Comparison of ENCODE assay signal across 11 cellular contexts in genomic region chr1:12148160-12148957, GRCh38. TPM values are rescaled to one million over a fixed set of nuclear protein-coding genes. Genes with fewer than 3 reads are reported as not detected.
A peak's percentile ranks its signal among the peaks of the same experiment; 100 is the strongest.
DNase-seq lines count a peak whose midpoint lies in the region; ATAC-seq and TF ChIP-seq lines count a peak whose summit lies in the region.
"Had no signal": no experiment of that assay in that cellular context is flagged by ENCODE, and none has a peak within 500 bp of the region (broad histone marks: within the 10 kb centered on the region; RNA-seq: fewer than 3 reads in every experiment).

No MANE protein-coding gene starts in this region.

- peak overlapping the region; percentile 33 to 84 (median 69) for H3K27ac ChIP-seq in esophagus squamous epithelium
- no peak overlapping the region for H3K27ac ChIP-seq in GM23338 (ENCODE audit: low read depth)
- H3K27ac ChIP-seq: 22Rv1, VCaP had no signal

- no peaks in the 10 kb centered on the region for H3K27me3 Mint-ChIP-seq in T-helper 1 cell treated with Interleukin-12 subunit alpha and Interleukin-12 subunit beta and Interleukin-4 antibody, amounts not matched to agents 30 μg/mL and 1 μg/mL, for 36 hours (ENCODE audit: low read depth)
- H3K27me3 Mint-ChIP-seq in GM23338 (ENCODE audit: insufficient read depth, low read depth, poor library complexity): peaks cover 5% of the 10 kb centered on the region

- no peaks in the 10 kb centered on the region for H3K9me2 ChIP-seq in GM23338 (ENCODE audit: insufficient read depth)

- DNase-seq in T-helper 1 cell (no peak), SW480 (ENCODE audit: low spot score) (peak; percentile 95), esophagus squamous epithelium (lab: John Stamatoyannopoulos, UW) (no peak), NCI-H1694 (lab: John Stamatoyannopoulos, UW) (no peak), GM23338 (ENCODE audit: low spot score) (no peak), NCI-H82 treated with DMSO at 0.1 percent for 48 hours (lab: John Stamatoyannopoulos, UW; ENCODE audit: unreplicated experiment) (no peak)
- DNase-seq in stimulated activated effector memory CD8-positive, alpha-beta T cell treated with anti-CD3 and anti-CD28 coated beads, Interleukin-12 subunit alpha, Interleukin-12 subunit beta, amount 100 ng/mL, for 72 hours (ENCODE audit: low spot score in 2 of 2): no peak
- DNase-seq: NCI-H2227 treated with DMSO at 0.1 percent for 48 hours had no signal

- H3K9me3 ChIP-seq in esophagus squamous epithelium: no peaks in the 10 kb centered on the region

- H3K27me3 ChIP-seq in esophagus squamous epithelium (peaks cover 0 to 30% (median 0%) of the 10 kb centered on the region in 4 donors), GM23338 (ENCODE audit: insufficient read depth) (no peaks in the 10 kb centered on the region)

- H3K4me2 ChIP-seq in GM23338: no peak overlapping the region

- ATAC-seq in stimulated activated effector memory CD8-positive, alpha-beta T cell treated with anti-CD3 and anti-CD28 coated beads, Interleukin-12 subunit alpha, Interleukin-12 subunit beta, amount 100 ng/mL, for 72 hours: no peak
- ATAC-seq in GM23338: no peak

- TF ChIP-seq CTCF in esophagus squamous epithelium (IDR thresholded peaks at IDR 0.05): no peak
- no peak for TF ChIP-seq CTCF in GM23338 (conservative IDR thresholded peaks at IDR 0.05; ENCODE audit: low read depth in 2 of 2)

- peaks cover 6 to 86% (median 36%) of the 10 kb centered on the region in 3 donors for H3K4me1 ChIP-seq in esophagus squamous epithelium
- no peaks in the 10 kb centered on the region for H3K4me1 ChIP-seq in GM23338 (ENCODE audit: insufficient read depth)

- intact Hi-C loops in esophagus squamous epithelium (cut with DNase I): no loop called here

- peak overlapping the region; percentile 57 for H3K4me3 Mint-ChIP-seq in T-helper 1 cell treated with Interleukin-12 subunit alpha and Interleukin-12 subunit beta and Interleukin-4 antibody, amounts not matched to agents 30 μg/mL and 1 μg/mL, for 36 hours
- H3K4me3 Mint-ChIP-seq in stimulated activated effector memory CD8-positive, alpha-beta T cell treated with anti-CD3 and anti-CD28 coated beads, Interleukin-12 subunit alpha, Interleukin-12 subunit beta, amount 100 ng/mL, for 72 hours: peak overlapping the region; percentile 64
- no peak overlapping the region for H3K4me3 Mint-ChIP-seq in GM23338

- no peaks in the 10 kb centered on the region for H3K79me2 ChIP-seq in GM23338 (replicated peaks; ENCODE audit: insufficient read depth)

- H3F3A ChIP-seq in GM23338 (replicated peaks; ENCODE audit: low read depth): 0 out of 2 replicates have a peak, but pooled peaks cover 10% of the 10 kb centered on the region

- peaks cover 85% of the 10 kb centered on the region for H3K4me1 Mint-ChIP-seq in T-helper 1 cell treated with Interleukin-12 subunit alpha and Interleukin-12 subunit beta and Interleukin-4 antibody, amounts not matched to agents 30 μg/mL and 1 μg/mL, for 36 hours (ENCODE audit: low read depth)
- H3K4me1 Mint-ChIP-seq in stimulated activated effector memory CD8-positive, alpha-beta T cell treated with anti-CD3 and anti-CD28 coated beads, Interleukin-12 subunit alpha, Interleukin-12 subunit beta, amount 100 ng/mL, for 72 hours: peaks cover 85% of the 10 kb centered on the region
- H3K4me1 Mint-ChIP-seq in GM23338: peaks cover 8% of the 10 kb centered on the region; the same call in 2 of the 3 replicates

- H2AFZ ChIP-seq in GM23338: no peak overlapping the region

- WGBS in esophagus squamous epithelium, 2 donors: 58% methylated on average over 6 to 7 of the region's 8 CpGs

- H3K4me3 ChIP-seq in esophagus squamous epithelium: no peak overlapping the region
- H3K4me3 ChIP-seq in GM23338: no peak overlapping the region

- H3K36me3 ChIP-seq in esophagus squamous epithelium (no peaks in the 10 kb centered on the region), GM23338 (ENCODE audit: insufficient read depth) (no peaks in the 10 kb centered on the region; the same call in 1 of the 2 replicates)

- H3K36me3 Mint-ChIP-seq in T-helper 1 cell treated with Interleukin-12 subunit alpha and Interleukin-12 subunit beta and Interleukin-4 antibody, amounts not matched to agents 30 μg/mL and 1 μg/mL, for 36 hours (ENCODE audit: low read depth): peaks cover 21% of the 10 kb centered on the region
- peaks cover 41% of the 10 kb centered on the region for H3K36me3 Mint-ChIP-seq in stimulated activated effector memory CD8-positive, alpha-beta T cell treated with anti-CD3 and anti-CD28 coated beads, Interleukin-12 subunit alpha, Interleukin-12 subunit beta, amount 100 ng/mL, for 72 hours
- no peaks in the 10 kb centered on the region for H3K36me3 Mint-ChIP-seq in GM23338 (ENCODE audit: low read depth)

- peaks cover 7% of the 10 kb centered on the region for H3K9me3 Mint-ChIP-seq in T-helper 1 cell treated with Interleukin-12 subunit alpha and Interleukin-12 subunit beta and Interleukin-4 antibody, amounts not matched to agents 30 μg/mL and 1 μg/mL, for 36 hours
- peaks cover 2% of the 10 kb centered on the region for H3K9me3 Mint-ChIP-seq in stimulated activated effector memory CD8-positive, alpha-beta T cell treated with anti-CD3 and anti-CD28 coated beads, Interleukin-12 subunit alpha, Interleukin-12 subunit beta, amount 100 ng/mL, for 72 hours
- H3K9me3 Mint-ChIP-seq in GM23338: no peaks in the 10 kb centered on the region; the same call in 2 of the 3 replicates

- no peaks in the 10 kb centered on the region for H4K20me1 ChIP-seq in GM23338 (replicated peaks; ENCODE audit: insufficient read depth)

- peak overlapping the region; percentile 99 for H3K27ac Mint-ChIP-seq in T-helper 1 cell treated with Interleukin-12 subunit alpha and Interleukin-12 subunit beta and Interleukin-4 antibody, amounts not matched to agents 30 μg/mL and 1 μg/mL, for 36 hours
- H3K27ac Mint-ChIP-seq in stimulated activated effector memory CD8-positive, alpha-beta T cell treated with anti-CD3 and anti-CD28 coated beads, Interleukin-12 subunit alpha, Interleukin-12 subunit beta, amount 100 ng/mL, for 72 hours: peak overlapping the region; percentile 90
- H3K27ac Mint-ChIP-seq in GM23338: no peak overlapping the region

- no peak for TF ChIP-seq POLR2A in esophagus squamous epithelium (IDR thresholded peaks at IDR 0.05)

TF ChIP-seq in GM23338, 12 proteins besides CTCF, POLR2A, EP300 and RAD21 (continues in another document):
- TF ChIP-seq EZH2phosphoT487 (IDR thresholded peaks at IDR 0.05; ENCODE audit: unreplicated experiment) (no peak), CREB1 (CRISPR knock-in tag; IDR thresholded peaks at IDR 0.05; ENCODE audit: low read depth) (no peak), ZNF331 (CRISPR knock-in tag; IDR thresholded peaks at IDR 0.05; ENCODE audit: low read depth) (no peak), POLR2AphosphoS5 (IDR thresholded peaks at IDR 0.05; ENCODE audit: low read depth) (no peak), STAT1 (IDR thresholded peaks at IDR 0.05; ENCODE audit: unreplicated experiment) (no peak), EZH2 (IDR thresholded peaks at IDR 0.05; ENCODE audit: low read depth, unreplicated experiment) (no peak), REST (IDR thresholded peaks at IDR 0.05; ENCODE audit: unreplicated experiment) (no peak), ETS1 (IDR thresholded peaks at IDR 0.05) (no peak)

RNA-seq across cellular contexts. Expression of gene TNFRSF1B, which starts 18.4 kb away (rescaled TPM):
- 10 to 100 TPM in 2 of 4 donors, 1 to 10 TPM in 2; 2.1 to 17.5 (median 10.3) TPM for total RNA-seq in esophagus squamous epithelium
- 1.8 and 4.1 TPM in 2 replicates for total RNA-seq in GM23338 (2014; rRNA removed; shearing (Covaris generic))
- polyA plus RNA-seq in GM23338 (2016; fragmentation: Nextera tagmentation; extraction: Ambion mirVana): 0.68 and 0.91 TPM in 2 replicates
